8 cellular contexts compared by ENCODE assay signal in genomic region chr1:246280551-246280950, GRCh38.
DNase-seq lines count a peak whose midpoint lies in the region; ATAC-seq and TF ChIP-seq lines count a peak whose summit lies in the region.

No MANE protein-coding gene starts in this region.

- intact Hi-C loops in activated naive CD4-positive, alpha-beta T cell treated with anti-CD3 and anti-CD28 coated beads for 36 hours (cut with micrococcal nuclease), result loop anchor here (1.0 kb wide), 1 partner anchor 268 kb away; no protein-coding TSS in a partner anchor

- peaks cover 7% of the 10 kb centered on the region for H3K36me3 Mint-ChIP-seq in activated naive CD4-positive, alpha-beta T cell treated with anti-CD3 and anti-CD28 coated beads for 36 hours (ENCODE audit: low read depth)
- H3K36me3 Mint-ChIP-seq in endodermal cell (ENCODE audit: low read depth), result peaks cover 6% of the 10 kb centered on the region
- H3K36me3 Mint-ChIP-seq in type B pancreatic cell, result no peaks in the 10 kb centered on the region
- H3K36me3 Mint-ChIP-seq in natural killer cell treated with Interleukin-12 subunit alpha and Interleukin-12 subunit beta and Interleukin-15 and Interleukin-18, amount 100 ng/mL, for 72 hours, result no peaks in the 10 kb centered on the region

- no peaks in the 10 kb centered on the region for H3K36me3 ChIP-seq in endodermal cell (ENCODE audit: control insufficient read depth, insufficient read depth, low read length)

- H3K4me1 ChIP-seq in endodermal cell (ENCODE audit: control insufficient read depth, insufficient read depth, low read length), result no peaks in the 10 kb centered on the region

- peak; percentile 7 for DNase-seq in activated naive CD4-positive, alpha-beta T cell treated with anti-CD3 and anti-CD28 coated beads for 36 hours
- DNase-seq in activated naive CD4-positive, alpha-beta T cell (lab: John Stamatoyannopoulos, UW), result no peak
- DNase-seq in NCI-H748 treated with DMSO at 0.1 percent for 48 hours (lab: John Stamatoyannopoulos, UW) (peak; percentile 14), endodermal cell (no peak), type B pancreatic cell (ENCODE audit: extremely low spot score, unreplicated experiment) (no peak)
- no peak for DNase-seq in activated CD4-positive, alpha-beta T cell treated with anti-CD3 and anti-CD28 coated beads, Interleukin-2, amount 50 U/mL, for 4 hours
- DNase-seq in natural killer cell treated with Interleukin-12 subunit alpha and Interleukin-12 subunit beta and Interleukin-15 and Interleukin-18, amount 100 ng/mL, for 72 hours (ENCODE audit: low spot score), result no peak

- no peak overlapping the region for H3K27ac Mint-ChIP-seq in activated naive CD4-positive, alpha-beta T cell treated with anti-CD3 and anti-CD28 coated beads for 36 hours
- H3K27ac Mint-ChIP-seq in endodermal cell, result no peak overlapping the region
- H3K27ac Mint-ChIP-seq in type B pancreatic cell, result no peak overlapping the region
- H3K27ac Mint-ChIP-seq in natural killer cell treated with Interleukin-12 subunit alpha and Interleukin-12 subunit beta and Interleukin-15 and Interleukin-18, amount 100 ng/mL, for 72 hours, result no peak overlapping the region

- CTCF ChIA-PET in activated naive CD4-positive, alpha-beta T cell treated with anti-CD3 and anti-CD28 coated beads for 36 hours (lab: Charles Lee), result interaction anchor here (0.7 kb wide), 1 partner anchor 93 kb away, joined by 3 read pairs; no protein-coding TSS in a partner anchor

- no peaks in the 10 kb centered on the region for H3K9me3 Mint-ChIP-seq in activated naive CD4-positive, alpha-beta T cell treated with anti-CD3 and anti-CD28 coated beads for 36 hours
- H3K9me3 Mint-ChIP-seq in endodermal cell, result peaks cover 3% of the 10 kb centered on the region
- no peaks in the 10 kb centered on the region for H3K9me3 Mint-ChIP-seq in type B pancreatic cell
- no peaks in the 10 kb centered on the region for H3K9me3 Mint-ChIP-seq in natural killer cell treated with Interleukin-12 subunit alpha and Interleukin-12 subunit beta and Interleukin-15 and Interleukin-18, amount 100 ng/mL, for 72 hours

- no peaks in the 10 kb centered on the region for H3K27me3 Mint-ChIP-seq in activated naive CD4-positive, alpha-beta T cell treated with anti-CD3 and anti-CD28 coated beads for 36 hours (ENCODE audit: low read depth)
- no peaks in the 10 kb centered on the region for H3K27me3 Mint-ChIP-seq in endodermal cell (ENCODE audit: insufficient read depth)
- no peaks in the 10 kb centered on the region for H3K27me3 Mint-ChIP-seq in type B pancreatic cell
- no peaks in the 10 kb centered on the region for H3K27me3 Mint-ChIP-seq in natural killer cell treated with Interleukin-12 subunit alpha and Interleukin-12 subunit beta and Interleukin-15 and Interleukin-18, amount 100 ng/mL, for 72 hours

- no peak overlapping the region for H3K4me3 Mint-ChIP-seq in activated naive CD4-positive, alpha-beta T cell treated with anti-CD3 and anti-CD28 coated beads for 36 hours
- H3K4me3 Mint-ChIP-seq in endodermal cell, result no peak overlapping the region
- H3K4me3 Mint-ChIP-seq in type B pancreatic cell, result no peak overlapping the region
- H3K4me3 Mint-ChIP-seq in natural killer cell treated with Interleukin-12 subunit alpha and Interleukin-12 subunit beta and Interleukin-15 and Interleukin-18, amount 100 ng/mL, for 72 hours, result no peak overlapping the region

- H3K4me3 ChIP-seq in endodermal cell (ENCODE audit: low read length), result no peak overlapping the region

- ATAC-seq in natural killer cell treated with Interleukin-12 subunit alpha and Interleukin-12 subunit beta and Interleukin-15 and Interleukin-18, amount 100 ng/mL, for 72 hours, result no peak
- no peak for ATAC-seq in HG02623 (IDR thresholded peaks at IDR 0.05; ENCODE audit: unreplicated experiment)

- peak; percentile 51 for TF ChIP-seq CTCF in endodermal cell (conservative IDR thresholded peaks at IDR 0.05)
- TF ChIP-seq CTCF in type B pancreatic cell (conservative IDR thresholded peaks at IDR 0.05), result peak; percentile 62

- H3K9me3 ChIP-seq in endodermal cell (ENCODE audit: control insufficient read depth, low read length), result no peaks in the 10 kb centered on the region

- H3K27me3 ChIP-seq in endodermal cell (ENCODE audit: control insufficient read depth, insufficient read depth, low read length, poor library complexity, severe bottlenecking), result no peaks in the 10 kb centered on the region

- no peak overlapping the region for H3K9ac ChIP-seq in endodermal cell (ENCODE audit: extremely low read depth, low read length, poor library complexity, severe bottlenecking)

- WGBS in endodermal cell (ENCODE audit: insufficient coverage in 1 of 2, insufficient read length in 1 of 2), 2 experiments, result 90 to 93% methylated on average over 3 of the region's 3 CpGs

- H3K27ac ChIP-seq in endodermal cell (ENCODE audit: low read depth, low read length), result no peak overlapping the region

- H3K4me1 Mint-ChIP-seq in activated naive CD4-positive, alpha-beta T cell treated with anti-CD3 and anti-CD28 coated beads for 36 hours (ENCODE audit: low read depth), result peaks cover 3% of the 10 kb centered on the region
- H3K4me1 Mint-ChIP-seq in endodermal cell (peaks cover 3% of the 10 kb centered on the region), type B pancreatic cell (ENCODE audit: unreplicated experiment) (peaks cover 6% of the 10 kb centered on the region)
- peaks cover 0 to 9% of the 10 kb centered on the region in 2 donors for H3K4me1 Mint-ChIP-seq in natural killer cell treated with Interleukin-12 subunit alpha and Interleukin-12 subunit beta and Interleukin-15 and Interleukin-18, amount 100 ng/mL, for 72 hours (ENCODE audit: low read depth in 2 of 2)

Comparison
In these comparisons a context has a peak if more than half of its experiments do, and no peak if none do; other contexts are left out.
1. DNase-seq: peak in activated naive CD4-positive, alpha-beta T cell treated with anti-CD3 and anti-CD28 coated beads for 36 hours (single experiment) and NCI-H748 treated with DMSO at 0.1 percent for 48 hours (single experiment); none in activated naive CD4-positive, alpha-beta T cell (0 of 4), endodermal cell (single experiment), type B pancreatic cell (single experiment), activated CD4-positive, alpha-beta T cell treated with anti-CD3 and anti-CD28 coated beads, Interleukin-2, amount 50 U/mL, for 4 hours (0 of 2) and natural killer cell treated with Interleukin-12 subunit alpha and Interleukin-12 subunit beta and Interleukin-15 and Interleukin-18, amount 100 ng/mL, for 72 hours (single experiment).